Comparison of ENCODE assay signal across 8 cellular contexts in genomic region chr3:196518999-196519737, GRCh38. TPM values are rescaled to one million over a fixed set of nuclear protein-coding genes. Genes with fewer than 3 reads are reported as not detected.
DNase-seq lines count a peak whose midpoint lies in the region; ATAC-seq and TF ChIP-seq lines count a peak whose summit lies in the region.

No MANE protein-coding gene starts in this region.

- intact Hi-C loops in Calu3 (cut with micrococcal nuclease; ENCODE audit: unreplicated experiment): no loop called here

- peaks cover 12% of the 10 kb centered on the region for H3K9me3 Mint-ChIP-seq in Calu3 (ENCODE audit: low read depth, unreplicated experiment)
- H3K9me3 Mint-ChIP-seq in activated naive CD4-positive, alpha-beta T cell treated with anti-CD3 and anti-CD28 coated beads, Interleukin-2, amount 50 U/mL, for 72 hours: peaks cover 35 to 43% of the 10 kb centered on the region in 2 donors

- in situ Hi-C loops in SK-MEL-5 (cut with HindIII; ENCODE audit: low pct_unique_long_range_greater_than_20kb, low sequenced_read_pairs): no loop called here

- H3K9me2 ChIP-seq in hepatocyte (replicated peaks; ENCODE audit: insufficient read depth): no peaks in the 10 kb centered on the region

- H3K4me2 ChIP-seq in hepatocyte: no peak overlapping the region

- peak; percentile 30 for TF ChIP-seq CTCF in Calu3 (IDR thresholded peaks at IDR 0.05; ENCODE audit: unreplicated experiment)
- peak; percentile 26 for TF ChIP-seq CTCF in hepatocyte (IDR thresholded peaks at IDR 0.05; ENCODE audit: poor library complexity)

- no peaks in the 10 kb centered on the region for H3K4me1 ChIP-seq in hepatocyte (ENCODE audit: insufficient read depth)

- H4K20me1 ChIP-seq in hepatocyte (ENCODE audit: insufficient read depth, poor library complexity, severe bottlenecking): no peaks in the 10 kb centered on the region

- WGBS in hepatocyte (ENCODE audit: low lambda C conversion rate, missing lambda C conversion rate): 60% methylated on average over 12 of the region's 12 CpGs

- H3K27ac ChIP-seq in hepatocyte: no peak overlapping the region

- H3K27me3 Mint-ChIP-seq in Calu3 (ENCODE audit: unreplicated experiment): no peaks in the 10 kb centered on the region

- H3K4me1 Mint-ChIP-seq in Calu3 (ENCODE audit: low read depth, unreplicated experiment): no peaks in the 10 kb centered on the region

- no peaks in the 10 kb centered on the region for H3K9me3 ChIP-seq in hepatocyte (ENCODE audit: low read depth)

- no peaks in the 10 kb centered on the region for H3K79me2 ChIP-seq in hepatocyte

- no peak overlapping the region for H3K27ac Mint-ChIP-seq in Calu3 (ENCODE audit: unreplicated experiment)
- no peak overlapping the region for H3K27ac Mint-ChIP-seq in activated naive CD4-positive, alpha-beta T cell treated with anti-CD3 and anti-CD28 coated beads, Interleukin-2, amount 50 U/mL, for 72 hours

- no peaks in the 10 kb centered on the region for H3K27me3 ChIP-seq in hepatocyte

- no peaks in the 10 kb centered on the region for H3K36me3 ChIP-seq in hepatocyte (replicated peaks; ENCODE audit: insufficient read depth, low read depth)

- peak; percentile 85 to 95 for ATAC-seq in activated naive CD4-positive, alpha-beta T cell treated with anti-CD3 and anti-CD28 coated beads, Interleukin-2, amount 50 U/mL, for 72 hours
- ATAC-seq in HG03159 (IDR thresholded peaks at IDR 0.05; ENCODE audit: unreplicated experiment): no peak

- CTCF ChIA-PET in Calu3 (lab: Charles Lee): interaction anchor here (0.6 kb wide), 1 partner anchor 446 kb away, joined by 3 read pairs; no protein-coding TSS in a partner anchor

- H3K36me3 Mint-ChIP-seq in Calu3 (ENCODE audit: insufficient read depth, unreplicated experiment): no peaks in the 10 kb centered on the region
- H3K36me3 Mint-ChIP-seq in activated naive CD4-positive, alpha-beta T cell treated with anti-CD3 and anti-CD28 coated beads, Interleukin-2, amount 50 U/mL, for 72 hours: peaks cover 49 to 50% of the 10 kb centered on the region in 2 donors

- no peak overlapping the region for H3K4me3 Mint-ChIP-seq in Calu3 (ENCODE audit: low read depth, unreplicated experiment)

- no TSS peak for BruUV-seq in Calu3 (replicated peaks; lab: Mats Ljungman, UMichigan)

- no peak overlapping the region for H2AFZ ChIP-seq in hepatocyte

- no peak overlapping the region for H3K4me3 ChIP-seq in hepatocyte

- DNase-seq in Calu3 (peak; percentile 56), HS-5 (ENCODE audit: low read depth) (peak; percentile 53), SK-MEL-5 (ENCODE audit: low read depth, low spot score) (peak; percentile 87), hepatocyte (ENCODE audit: low spot score) (peak; percentile 46), GM19238 (ENCODE audit: insufficient read length, low spot score) (no peak)
- peak in 1 of 2 donors; percentile 75 for DNase-seq in activated naive CD4-positive, alpha-beta T cell treated with anti-CD3 and anti-CD28 coated beads, Interleukin-2, amount 50 U/mL, for 72 hours (ENCODE audit: low spot score in 2 of 2)
- DNase-seq in stimulated activated CD4-positive, alpha-beta T cell treated with anti-CD3 and anti-CD28 coated beads, TNF-alpha, amount 100 ng/mL, for 24 hours (ENCODE audit: low read depth in 3 of 3): peak in 2 of 3 experiments; percentile 39 to 55

RNA-seq across cellular contexts. Expression of gene SMCO1, which starts 4.0 kb away (rescaled TPM):
- total RNA-seq in Calu3 (2022) (not detected in 2 replicates), hepatocyte (not detected in 2 replicates)
- total RNA-seq in SK-MEL-5 (2014; rRNA removed; shearing (Covaris generic)): not detected in 2 replicates
- polyA plus RNA-seq in SK-MEL-5 (2015; cell fraction: cytosol; rRNA removed): not detected in 2 replicates
- not detected in 2 replicates for polyA plus RNA-seq in SK-MEL-5 (2015; cell fraction: nucleus; rRNA removed)
- total RNA-seq in activated naive CD4-positive, alpha-beta T cell treated with anti-CD3 and anti-CD28 coated beads, Interleukin-2, amount 50 U/mL, for 72 hours: not detected
- not detected in 2 replicates for polyA plus RNA-seq in hepatocyte

RNA-seq across cellular contexts. Expression of gene RNF168, which starts 15.6 kb away (rescaled TPM):
- total RNA-seq in Calu3 (2022) (26.4 and 29.2 TPM in 2 replicates), hepatocyte (9.4 and 13.5 TPM in 2 replicates)
- 7.1 and 7.7 TPM in 2 replicates for total RNA-seq in SK-MEL-5 (2014; rRNA removed; shearing (Covaris generic))
- polyA plus RNA-seq in SK-MEL-5 (2015; cell fraction: cytosol; rRNA removed): 3.3 and 5.0 TPM in 2 replicates
- 5.4 and 7.7 TPM in 2 replicates for polyA plus RNA-seq in SK-MEL-5 (2015; cell fraction: nucleus; rRNA removed)
- total RNA-seq in activated naive CD4-positive, alpha-beta T cell treated with anti-CD3 and anti-CD28 coated beads, Interleukin-2, amount 50 U/mL, for 72 hours: 10 to 100 TPM; 23.1 to 48.4 TPM
- 4.5 and 5.3 TPM in 2 replicates for polyA plus RNA-seq in hepatocyte

RNA-seq across cellular contexts. Expression of gene WDR53, which starts 49.2 kb away (rescaled TPM):
- 20.3 and 23.9 TPM in 2 replicates for total RNA-seq in Calu3 (2022)
- 6.6 and 7.1 TPM in 2 replicates for total RNA-seq in SK-MEL-5 (2014; rRNA removed; shearing (Covaris generic))
- polyA plus RNA-seq in SK-MEL-5 (2015; cell fraction: cytosol; rRNA removed): 5.1 and 10.0 TPM in 2 replicates
- 10.3 and 24.6 TPM in 2 replicates for polyA plus RNA-seq in SK-MEL-5 (2015; cell fraction: nucleus; rRNA removed)
- 10 to 100 TPM; 16.2 to 23.2 TPM for total RNA-seq in activated naive CD4-positive, alpha-beta T cell treated with anti-CD3 and anti-CD28 coated beads, Interleukin-2, amount 50 U/mL, for 72 hours
- total RNA-seq in hepatocyte: 6.4 and 6.9 TPM in 2 replicates
- 7.2 and 8.8 TPM in 2 replicates for polyA plus RNA-seq in hepatocyte

RNA-seq across cellular contexts. Expression of gene FBXO45, which starts 49.3 kb away (rescaled TPM):
- 10.8 and 12.1 TPM in 2 replicates for total RNA-seq in Calu3 (2022)
- 14.0 and 15.8 TPM in 2 replicates for total RNA-seq in SK-MEL-5 (2014; rRNA removed; shearing (Covaris generic))
- polyA plus RNA-seq in SK-MEL-5 (2015; cell fraction: cytosol; rRNA removed): 9.5 and 13.0 TPM in 2 replicates
- polyA plus RNA-seq in SK-MEL-5 (2015; cell fraction: nucleus; rRNA removed): 3.1 and 3.6 TPM in 2 replicates
- 10 to 100 TPM; 14.9 to 15.4 TPM for total RNA-seq in activated naive CD4-positive, alpha-beta T cell treated with anti-CD3 and anti-CD28 coated beads, Interleukin-2, amount 50 U/mL, for 72 hours
- 10.1 and 12.2 TPM in 2 replicates for total RNA-seq in hepatocyte
- 3.4 and 6.8 TPM in 2 replicates for polyA plus RNA-seq in hepatocyte
